In genomic region chr20:25173886-25174308, GRCh38 we compare ENCODE assay signal across 1 cellular context.
TF ChIP-seq lines count a peak whose summit lies in the region.

No MANE protein-coding gene starts in this region.

TF ChIP-seq in HepG2, 621 proteins besides CTCF, POLR2A, EP300 and RAD21 (continued from another document and continues in another):
- TF ChIP-seq, protein P1, sequence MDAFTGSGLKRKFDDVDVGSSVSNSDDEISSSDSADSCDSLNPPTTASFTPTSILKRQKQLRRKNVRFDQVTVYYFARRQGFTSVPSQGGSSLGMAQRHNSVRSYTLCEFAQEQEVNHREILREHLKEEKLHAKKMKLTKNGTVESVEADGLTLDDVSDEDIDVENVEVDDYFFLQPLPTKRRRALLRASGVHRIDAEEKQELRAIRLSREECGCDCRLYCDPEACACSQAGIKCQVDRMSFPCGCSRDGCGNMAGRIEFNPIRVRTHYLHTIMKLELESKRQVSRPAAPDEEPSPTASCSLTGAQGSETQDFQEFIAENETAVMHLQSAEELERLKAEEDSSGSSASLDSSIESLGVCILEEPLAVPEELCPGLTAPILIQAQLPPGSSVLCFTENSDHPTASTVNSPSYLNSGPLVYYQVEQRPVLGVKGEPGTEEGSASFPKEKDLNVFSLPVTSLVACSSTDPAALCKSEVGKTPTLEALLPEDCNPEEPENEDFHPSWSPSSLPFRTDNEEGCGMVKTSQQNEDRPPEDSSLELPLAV (CRISPR knock-in tag; conservative IDR thresholded peaks at IDR 0.05; ENCODE audit: low read depth): no peak
- TF ChIP-seq ZNF260 (CRISPR knock-in tag; IDR thresholded peaks at IDR 0.05; ENCODE audit: borderline replicate concordance, low read depth): no peak
- TF ChIP-seq ZNF451 (CRISPR knock-in tag; IDR thresholded peaks at IDR 0.05): no peak
- TF ChIP-seq TFDP2 (CRISPR knock-in tag; IDR thresholded peaks at IDR 0.05): 0 out of 2 replicates have a peak, but pooled peaks have one; percentile 21
- TF ChIP-seq SCMH1 (CRISPR knock-in tag; IDR thresholded peaks at IDR 0.05; ENCODE audit: borderline replicate concordance): no peak
- TF ChIP-seq ZNF414 (CRISPR knock-in tag; IDR thresholded peaks at IDR 0.05): 0 out of 2 replicates have a peak, but pooled peaks have one; percentile 70
- no peak for TF ChIP-seq GTF2F1 (IDR thresholded peaks at IDR 0.05; ENCODE audit: low read length)
- TF ChIP-seq TOE1 (CRISPR knock-in tag; IDR thresholded peaks at IDR 0.05): no peak
- peak; percentile 77 for TF ChIP-seq DMAP1 (CRISPR knock-in tag; IDR thresholded peaks at IDR 0.05)
- TF ChIP-seq ZNF180 (CRISPR knock-in tag; IDR thresholded peaks at IDR 0.05; ENCODE audit: borderline replicate concordance, low read depth): no peak
- TF ChIP-seq SKI (IDR thresholded peaks at IDR 0.05; ENCODE audit: partially characterized antibody): no peak
- TF ChIP-seq ZNF17 (CRISPR knock-in tag; IDR thresholded peaks at IDR 0.05): no peak
- no peak for TF ChIP-seq HNRNPH1 (optimal IDR thresholded peaks at IDR 0.05; ENCODE audit: low read depth, low read length)
- no peak for TF ChIP-seq THAP9 (CRISPR knock-in tag; IDR thresholded peaks at IDR 0.05; ENCODE audit: borderline replicate concordance)
- peak; percentile 75; the same call in 1 of the 2 replicates for TF ChIP-seq FOXJ3 (CRISPR knock-in tag; IDR thresholded peaks at IDR 0.05; ENCODE audit: borderline replicate concordance)
- no peak for TF ChIP-seq HNRNPUL1 (IDR thresholded peaks at IDR 0.05; ENCODE audit: low read depth, low read length)
- TF ChIP-seq, protein P2, sequence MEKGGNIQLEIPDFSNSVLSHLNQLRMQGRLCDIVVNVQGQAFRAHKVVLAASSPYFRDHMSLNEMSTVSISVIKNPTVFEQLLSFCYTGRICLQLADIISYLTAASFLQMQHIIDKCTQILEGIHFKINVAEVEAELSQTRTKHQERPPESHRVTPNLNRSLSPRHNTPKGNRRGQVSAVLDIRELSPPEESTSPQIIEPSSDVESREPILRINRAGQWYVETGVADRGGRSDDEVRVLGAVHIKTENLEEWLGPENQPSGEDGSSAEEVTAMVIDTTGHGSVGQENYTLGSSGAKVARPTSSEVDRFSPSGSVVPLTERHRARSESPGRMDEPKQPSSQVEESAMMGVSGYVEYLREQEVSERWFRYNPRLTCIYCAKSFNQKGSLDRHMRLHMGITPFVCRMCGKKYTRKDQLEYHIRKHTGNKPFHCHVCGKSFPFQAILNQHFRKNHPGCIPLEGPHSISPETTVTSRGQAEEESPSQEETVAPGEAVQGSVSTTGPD (CRISPR knock-in tag; IDR thresholded peaks at IDR 0.05): peak; percentile 100
- TF ChIP-seq, protein P3, sequence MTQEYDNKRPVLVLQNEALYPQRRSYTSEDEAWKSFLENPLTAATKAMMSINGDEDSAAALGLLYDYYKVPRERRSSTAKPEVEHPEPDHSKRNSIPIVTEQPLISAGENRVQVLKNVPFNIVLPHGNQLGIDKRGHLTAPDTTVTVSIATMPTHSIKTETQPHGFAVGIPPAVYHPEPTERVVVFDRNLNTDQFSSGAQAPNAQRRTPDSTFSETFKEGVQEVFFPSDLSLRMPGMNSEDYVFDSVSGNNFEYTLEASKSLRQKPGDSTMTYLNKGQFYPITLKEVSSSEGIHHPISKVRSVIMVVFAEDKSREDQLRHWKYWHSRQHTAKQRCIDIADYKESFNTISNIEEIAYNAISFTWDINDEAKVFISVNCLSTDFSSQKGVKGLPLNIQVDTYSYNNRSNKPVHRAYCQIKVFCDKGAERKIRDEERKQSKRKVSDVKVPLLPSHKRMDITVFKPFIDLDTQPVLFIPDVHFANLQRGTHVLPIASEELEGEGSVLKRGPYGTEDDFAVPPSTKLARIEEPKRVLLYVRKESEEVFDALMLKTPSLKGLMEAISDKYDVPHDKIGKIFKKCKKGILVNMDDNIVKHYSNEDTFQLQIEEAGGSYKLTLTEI (CRISPR knock-in tag; conservative IDR thresholded peaks at IDR 0.05): no peak
- TF ChIP-seq NFYB (CRISPR knock-in tag; IDR thresholded peaks at IDR 0.05): no peak
- peak; percentile 48; the same call in 1 of the 2 replicates for TF ChIP-seq ZNF646 (CRISPR knock-in tag; IDR thresholded peaks at IDR 0.05)
- peak; percentile 74; the same call in 1 of the 2 replicates for TF ChIP-seq SMARCC2 (IDR thresholded peaks at IDR 0.05)
- no peak for TF ChIP-seq ZNF776 (CRISPR knock-in tag; IDR thresholded peaks at IDR 0.05)
- no peak for TF ChIP-seq ZNF598 (CRISPR knock-in tag; IDR thresholded peaks at IDR 0.05; ENCODE audit: borderline replicate concordance)
- peak; percentile 97 for TF ChIP-seq AHDC1 (CRISPR knock-in tag; IDR thresholded peaks at IDR 0.05; ENCODE audit: borderline replicate concordance)
- TF ChIP-seq SIX1 (CRISPR knock-in tag; IDR thresholded peaks at IDR 0.05; ENCODE audit: borderline replicate concordance): 0 out of 2 replicates have a peak, but pooled peaks have one; percentile 12
- TF ChIP-seq, protein P4, sequence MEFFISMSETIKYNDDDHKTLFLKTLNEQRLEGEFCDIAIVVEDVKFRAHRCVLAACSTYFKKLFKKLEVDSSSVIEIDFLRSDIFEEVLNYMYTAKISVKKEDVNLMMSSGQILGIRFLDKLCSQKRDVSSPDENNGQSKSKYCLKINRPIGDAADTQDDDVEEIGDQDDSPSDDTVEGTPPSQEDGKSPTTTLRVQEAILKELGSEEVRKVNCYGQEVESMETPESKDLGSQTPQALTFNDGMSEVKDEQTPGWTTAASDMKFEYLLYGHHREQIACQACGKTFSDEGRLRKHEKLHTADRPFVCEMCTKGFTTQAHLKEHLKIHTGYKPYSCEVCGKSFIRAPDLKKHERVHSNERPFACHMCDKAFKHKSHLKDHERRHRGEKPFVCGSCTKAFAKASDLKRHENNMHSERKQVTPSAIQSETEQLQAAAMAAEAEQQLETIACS (CRISPR knock-in tag; IDR thresholded peaks at IDR 0.05): no peak
- no peak for TF ChIP-seq ZNF460 (CRISPR knock-in tag; IDR thresholded peaks at IDR 0.05; ENCODE audit: borderline replicate concordance)
- peak; percentile 89 for TF ChIP-seq FOXA3 (CRISPR knock-in tag; IDR thresholded peaks at IDR 0.05)
- TF ChIP-seq ZNF556 (CRISPR knock-in tag; IDR thresholded peaks at IDR 0.05; ENCODE audit: borderline replicate concordance): peak; percentile 45; the same call in 1 of the 2 replicates
- TF ChIP-seq REXO4 (CRISPR knock-in tag; IDR thresholded peaks at IDR 0.05; ENCODE audit: borderline replicate concordance): no peak
- TF ChIP-seq ZNF747 (CRISPR knock-in tag; IDR thresholded peaks at IDR 0.05; ENCODE audit: borderline replicate concordance): no peak
- TF ChIP-seq TRIM24 (CRISPR knock-in tag; IDR thresholded peaks at IDR 0.05): peak; percentile 79; the same call in 1 of the 2 replicates
- no peak for TF ChIP-seq HOXA5 (CRISPR knock-in tag; IDR thresholded peaks at IDR 0.05)
